In the genomic region with DNA sequence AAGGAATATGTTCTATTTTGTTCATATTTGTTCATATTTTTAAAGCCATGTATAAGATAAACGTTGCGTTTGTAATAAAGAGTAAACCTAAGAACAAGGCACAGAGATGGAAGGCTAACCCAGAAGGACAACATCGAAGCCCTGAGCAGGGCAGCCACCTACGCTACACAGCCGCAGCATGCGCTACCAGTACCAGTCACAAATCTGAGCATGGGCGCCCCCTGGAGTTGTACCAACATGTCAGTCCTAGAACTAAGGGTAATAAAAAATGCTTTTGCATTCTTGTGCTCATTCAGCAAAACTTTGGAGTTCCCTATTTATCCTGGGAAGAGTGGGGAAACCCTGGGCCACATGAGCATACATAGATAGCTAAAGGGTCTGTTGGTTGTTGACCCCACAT, we compare ENCODE assay signal across 1 cellular context.
TF ChIP-seq lines count a peak whose summit lies in the region.

No MANE protein-coding gene starts in this region.

TF ChIP-seq in GM23338, 12 proteins besides CTCF, POLR2A, EP300 and RAD21:
- TF ChIP-seq ZNF114 (CRISPR knock-in tag; IDR thresholded peaks at IDR 0.05): no peak
- TF ChIP-seq ZNF331 (CRISPR knock-in tag; IDR thresholded peaks at IDR 0.05; ENCODE audit: low read depth): no peak
- TF ChIP-seq CREB1 (CRISPR knock-in tag; IDR thresholded peaks at IDR 0.05; ENCODE audit: low read depth): no peak
- TF ChIP-seq STAT1 (IDR thresholded peaks at IDR 0.05; ENCODE audit: unreplicated experiment): no peak
- TF ChIP-seq, protein P1, sequence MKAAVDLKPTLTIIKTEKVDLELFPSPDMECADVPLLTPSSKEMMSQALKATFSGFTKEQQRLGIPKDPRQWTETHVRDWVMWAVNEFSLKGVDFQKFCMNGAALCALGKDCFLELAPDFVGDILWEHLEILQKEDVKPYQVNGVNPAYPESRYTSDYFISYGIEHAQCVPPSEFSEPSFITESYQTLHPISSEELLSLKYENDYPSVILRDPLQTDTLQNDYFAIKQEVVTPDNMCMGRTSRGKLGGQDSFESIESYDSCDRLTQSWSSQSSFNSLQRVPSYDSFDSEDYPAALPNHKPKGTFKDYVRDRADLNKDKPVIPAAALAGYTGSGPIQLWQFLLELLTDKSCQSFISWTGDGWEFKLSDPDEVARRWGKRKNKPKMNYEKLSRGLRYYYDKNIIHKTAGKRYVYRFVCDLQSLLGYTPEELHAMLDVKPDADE (IDR thresholded peaks at IDR 0.05): no peak
- TF ChIP-seq EZH2 (IDR thresholded peaks at IDR 0.05; ENCODE audit: low read depth, unreplicated experiment): no peak
- TF ChIP-seq NANOG (IDR thresholded peaks at IDR 0.05; ENCODE audit: borderline replicate concordance): no peak
- TF ChIP-seq, protein P2, sequence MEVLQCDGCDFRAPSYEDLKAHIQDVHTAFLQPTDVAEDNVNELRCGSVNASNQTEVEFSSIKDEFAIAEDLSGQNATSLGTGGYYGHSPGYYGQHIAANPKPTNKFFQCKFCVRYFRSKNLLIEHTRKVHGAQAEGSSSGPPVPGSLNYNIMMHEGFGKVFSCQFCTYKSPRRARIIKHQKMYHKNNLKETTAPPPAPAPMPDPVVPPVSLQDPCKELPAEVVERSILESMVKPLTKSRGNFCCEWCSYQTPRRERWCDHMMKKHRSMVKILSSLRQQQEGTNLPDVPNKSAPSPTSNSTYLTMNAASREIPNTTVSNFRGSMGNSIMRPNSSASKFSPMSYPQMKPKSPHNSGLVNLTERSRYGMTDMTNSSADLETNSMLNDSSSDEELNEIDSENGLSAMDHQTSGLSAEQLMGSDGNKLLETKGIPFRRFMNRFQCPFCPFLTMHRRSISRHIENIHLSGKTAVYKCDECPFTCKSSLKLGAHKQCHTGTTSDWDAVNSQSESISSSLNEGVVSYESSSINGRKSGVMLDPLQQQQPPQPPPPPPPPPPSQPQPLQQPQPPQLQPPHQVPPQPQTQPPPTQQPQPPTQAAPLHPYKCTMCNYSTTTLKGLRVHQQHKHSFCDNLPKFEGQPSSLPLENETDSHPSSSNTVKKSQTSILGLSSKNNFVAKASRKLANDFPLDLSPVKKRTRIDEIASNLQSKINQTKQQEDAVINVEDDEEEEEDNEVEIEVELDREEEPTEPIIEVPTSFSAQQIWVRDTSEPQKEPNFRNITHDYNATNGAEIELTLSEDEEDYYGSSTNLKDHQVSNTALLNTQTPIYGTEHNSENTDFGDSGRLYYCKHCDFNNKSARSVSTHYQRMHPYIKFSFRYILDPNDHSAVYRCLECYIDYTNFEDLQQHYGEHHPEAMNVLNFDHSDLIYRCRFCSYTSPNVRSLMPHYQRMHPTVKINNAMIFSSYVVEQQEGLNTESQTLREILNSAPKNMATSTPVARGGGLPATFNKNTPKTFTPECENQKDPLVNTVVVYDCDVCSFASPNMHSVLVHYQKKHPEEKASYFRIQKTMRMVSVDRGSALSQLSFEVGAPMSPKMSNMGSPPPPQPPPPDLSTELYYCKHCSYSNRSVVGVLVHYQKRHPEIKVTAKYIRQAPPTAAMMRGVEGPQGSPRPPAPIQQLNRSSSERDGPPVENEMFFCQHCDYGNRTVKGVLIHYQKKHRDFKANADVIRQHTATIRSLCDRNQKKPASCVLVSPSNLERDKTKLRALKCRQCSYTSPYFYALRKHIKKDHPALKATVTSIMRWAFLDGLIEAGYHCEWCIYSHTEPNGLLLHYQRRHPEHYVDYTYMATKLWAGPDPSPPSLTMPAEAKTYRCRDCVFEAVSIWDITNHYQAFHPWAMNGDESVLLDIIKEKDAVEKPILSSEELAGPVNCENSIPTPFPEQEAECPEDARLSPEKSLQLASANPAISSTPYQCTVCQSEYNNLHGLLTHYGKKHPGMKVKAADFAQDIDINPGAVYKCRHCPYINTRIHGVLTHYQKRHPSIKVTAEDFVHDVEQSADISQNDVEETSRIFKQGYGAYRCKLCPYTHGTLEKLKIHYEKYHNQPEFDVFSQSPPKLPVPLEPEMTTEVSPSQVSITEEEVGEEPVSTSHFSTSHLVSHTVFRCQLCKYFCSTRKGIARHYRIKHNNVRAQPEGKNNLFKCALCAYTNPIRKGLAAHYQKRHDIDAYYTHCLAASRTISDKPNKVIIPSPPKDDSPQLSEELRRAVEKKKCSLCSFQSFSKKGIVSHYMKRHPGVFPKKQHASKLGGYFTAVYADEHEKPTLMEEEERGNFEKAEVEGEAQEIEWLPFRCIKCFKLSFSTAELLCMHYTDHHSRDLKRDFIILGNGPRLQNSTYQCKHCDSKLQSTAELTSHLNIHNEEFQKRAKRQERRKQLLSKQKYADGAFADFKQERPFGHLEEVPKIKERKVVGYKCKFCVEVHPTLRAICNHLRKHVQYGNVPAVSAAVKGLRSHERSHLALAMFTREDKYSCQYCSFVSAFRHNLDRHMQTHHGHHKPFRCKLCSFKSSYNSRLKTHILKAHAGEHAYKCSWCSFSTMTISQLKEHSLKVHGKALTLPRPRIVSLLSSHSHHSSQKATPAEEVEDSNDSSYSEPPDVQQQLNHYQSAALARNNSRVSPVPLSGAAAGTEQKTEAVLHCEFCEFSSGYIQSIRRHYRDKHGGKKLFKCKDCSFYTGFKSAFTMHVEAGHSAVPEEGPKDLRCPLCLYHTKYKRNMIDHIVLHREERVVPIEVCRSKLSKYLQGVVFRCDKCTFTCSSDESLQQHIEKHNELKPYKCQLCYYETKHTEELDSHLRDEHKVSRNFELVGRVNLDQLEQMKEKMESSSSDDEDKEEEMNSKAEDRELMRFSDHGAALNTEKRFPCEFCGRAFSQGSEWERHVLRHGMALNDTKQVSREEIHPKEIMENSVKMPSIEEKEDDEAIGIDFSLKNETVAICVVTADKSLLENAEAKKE (CRISPR knock-in tag; IDR thresholded peaks at IDR 0.05): no peak
- no peak for TF ChIP-seq POLR2AphosphoS5 (IDR thresholded peaks at IDR 0.05; ENCODE audit: low read depth)
- TF ChIP-seq, protein P3, sequence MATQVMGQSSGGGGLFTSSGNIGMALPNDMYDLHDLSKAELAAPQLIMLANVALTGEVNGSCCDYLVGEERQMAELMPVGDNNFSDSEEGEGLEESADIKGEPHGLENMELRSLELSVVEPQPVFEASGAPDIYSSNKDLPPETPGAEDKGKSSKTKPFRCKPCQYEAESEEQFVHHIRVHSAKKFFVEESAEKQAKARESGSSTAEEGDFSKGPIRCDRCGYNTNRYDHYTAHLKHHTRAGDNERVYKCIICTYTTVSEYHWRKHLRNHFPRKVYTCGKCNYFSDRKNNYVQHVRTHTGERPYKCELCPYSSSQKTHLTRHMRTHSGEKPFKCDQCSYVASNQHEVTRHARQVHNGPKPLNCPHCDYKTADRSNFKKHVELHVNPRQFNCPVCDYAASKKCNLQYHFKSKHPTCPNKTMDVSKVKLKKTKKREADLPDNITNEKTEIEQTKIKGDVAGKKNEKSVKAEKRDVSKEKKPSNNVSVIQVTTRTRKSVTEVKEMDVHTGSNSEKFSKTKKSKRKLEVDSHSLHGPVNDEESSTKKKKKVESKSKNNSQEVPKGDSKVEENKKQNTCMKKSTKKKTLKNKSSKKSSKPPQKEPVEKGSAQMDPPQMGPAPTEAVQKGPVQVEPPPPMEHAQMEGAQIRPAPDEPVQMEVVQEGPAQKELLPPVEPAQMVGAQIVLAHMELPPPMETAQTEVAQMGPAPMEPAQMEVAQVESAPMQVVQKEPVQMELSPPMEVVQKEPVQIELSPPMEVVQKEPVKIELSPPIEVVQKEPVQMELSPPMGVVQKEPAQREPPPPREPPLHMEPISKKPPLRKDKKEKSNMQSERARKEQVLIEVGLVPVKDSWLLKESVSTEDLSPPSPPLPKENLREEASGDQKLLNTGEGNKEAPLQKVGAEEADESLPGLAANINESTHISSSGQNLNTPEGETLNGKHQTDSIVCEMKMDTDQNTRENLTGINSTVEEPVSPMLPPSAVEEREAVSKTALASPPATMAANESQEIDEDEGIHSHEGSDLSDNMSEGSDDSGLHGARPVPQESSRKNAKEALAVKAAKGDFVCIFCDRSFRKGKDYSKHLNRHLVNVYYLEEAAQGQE (IDR thresholded peaks at IDR 0.05; ENCODE audit: unreplicated experiment): no peak
- TF ChIP-seq JUNB (IDR thresholded peaks at IDR 0.05; ENCODE audit: unreplicated experiment): no peak
- no peak for TF ChIP-seq EZH2phosphoT487 (IDR thresholded peaks at IDR 0.05; ENCODE audit: unreplicated experiment)
